In the genomic region with DNA sequence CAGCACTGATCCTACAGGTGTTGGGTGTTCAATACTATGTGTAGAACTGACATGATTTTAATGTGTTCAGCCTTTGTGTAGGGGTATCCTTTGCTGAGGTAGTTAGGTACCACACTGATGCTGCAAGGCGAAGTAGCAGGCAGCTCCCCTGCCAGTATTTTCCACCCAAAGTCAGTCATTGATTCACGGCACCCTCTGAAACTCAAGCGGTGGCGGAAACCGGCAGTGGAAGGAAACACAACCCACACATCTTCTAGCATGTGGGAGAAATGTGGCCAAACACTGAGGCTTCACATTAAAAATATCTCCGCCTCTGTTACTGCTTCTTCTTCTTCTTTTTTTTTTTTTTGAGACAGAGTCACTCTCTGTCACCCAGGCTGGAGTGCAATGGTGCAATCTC, we compare ENCODE assay signal across 10 cellular contexts.
DNase-seq lines count a peak whose midpoint lies in the region; ATAC-seq and TF ChIP-seq lines count a peak whose summit lies in the region.
"Had no signal": no experiment of that assay in that cellular context is flagged by ENCODE, and none has a peak within 500 bp of the region (broad histone marks: within the 10 kb centered on the region; RNA-seq: fewer than 3 reads in every experiment).

No MANE protein-coding gene starts in this region.

- H3K27ac Mint-ChIP-seq in activated CD4-positive, alpha-beta T cell treated with anti-CD3 and anti-CD28 coated beads, Interleukin-2, amount 10 ng/mL, durations not matched to agents 24 days and 14 days = peak overlapping the region; percentile 37
- no peak overlapping the region for H3K27ac Mint-ChIP-seq in progenitor cell of endocrine pancreas

- TF ChIP-seq CTCF in esophagus muscularis mucosa (IDR thresholded peaks at IDR 0.05) (no peak), BE2C (IDR thresholded peaks at IDR 0.05; ENCODE audit: low read depth, low read length) (no peak), progenitor cell of endocrine pancreas (IDR thresholded peaks at IDR 0.05; ENCODE audit: unreplicated experiment) (no peak), WERI-Rb-1 (IDR thresholded peaks at IDR 0.05; ENCODE audit: low read depth, low read length) (no peak)

- H3K36me3 ChIP-seq in esophagus muscularis mucosa (no peaks in the 10 kb centered on the region), BE2C (no peaks in the 10 kb centered on the region; the same call in 1 of the 2 replicates), WERI-Rb-1 (peaks cover 6% of the 10 kb centered on the region)

- H3K27ac ChIP-seq in esophagus muscularis mucosa (replicated peaks in 1 of 4) = no peak overlapping the region
- H3K27ac ChIP-seq in WERI-Rb-1 = no peak overlapping the region

- ATAC-seq in GM21723 (IDR thresholded peaks at IDR 0.05; ENCODE audit: unreplicated experiment) (peak; percentile 80), GM21390 (IDR thresholded peaks at IDR 0.05; ENCODE audit: unreplicated experiment) (no peak)

- H3K4me3 ChIP-seq in esophagus muscularis mucosa = no peak overlapping the region
- no peak overlapping the region for H3K4me3 ChIP-seq in BE2C (ENCODE audit: low read depth, low read length)
- H3K4me3 ChIP-seq in WERI-Rb-1 (ENCODE audit: low read depth, low read length) = no peak overlapping the region

- intact Hi-C loops in activated CD4-positive, alpha-beta T cell treated with anti-CD3 and anti-CD28 coated beads, Interleukin-2, amount 10 ng/mL, durations not matched to agents 24 days and 14 days (cut with micrococcal nuclease) = loop anchor here (1.0 to 5.0 kb wide), 4 partner anchors 79 to 312 kb away; a partner anchor contains a TSS
- intact Hi-C loops in esophagus muscularis mucosa (cut with DNase I) = no loop called here

- H3K9me3 Mint-ChIP-seq in activated CD4-positive, alpha-beta T cell treated with anti-CD3 and anti-CD28 coated beads, Interleukin-2, amount 10 ng/mL, durations not matched to agents 24 days and 14 days = peaks cover 40% of the 10 kb centered on the region
- peaks cover 8% of the 10 kb centered on the region for H3K9me3 Mint-ChIP-seq in progenitor cell of endocrine pancreas (ENCODE audit: low read depth)

- TF ChIP-seq POLR2A in esophagus muscularis mucosa (IDR thresholded peaks at IDR 0.05; ENCODE audit: low read depth) = no peak

- no peaks in the 10 kb centered on the region for H3K4me1 ChIP-seq in esophagus muscularis mucosa
- no peaks in the 10 kb centered on the region for H3K4me1 ChIP-seq in BE2C

- 93% methylated on average over 6 of the region's 6 CpGs for WGBS in esophagus muscularis mucosa

- peaks cover 34% of the 10 kb centered on the region for H3K27me3 Mint-ChIP-seq in activated CD4-positive, alpha-beta T cell treated with anti-CD3 and anti-CD28 coated beads, Interleukin-2, amount 10 ng/mL, durations not matched to agents 24 days and 14 days
- H3K27me3 Mint-ChIP-seq in progenitor cell of endocrine pancreas = no peaks in the 10 kb centered on the region

- peaks cover 9% of the 10 kb centered on the region for H3K36me3 Mint-ChIP-seq in activated CD4-positive, alpha-beta T cell treated with anti-CD3 and anti-CD28 coated beads, Interleukin-2, amount 10 ng/mL, durations not matched to agents 24 days and 14 days (ENCODE audit: low read depth)
- peaks cover 16% of the 10 kb centered on the region for H3K36me3 Mint-ChIP-seq in progenitor cell of endocrine pancreas (ENCODE audit: insufficient read depth)

- DNase-seq in activated CD4-positive, alpha-beta T cell treated with anti-CD3 and anti-CD28 coated beads, Interleukin-2, amount 10 ng/mL, durations not matched to agents 24 days and 14 days = peak; percentile 81
- DNase-seq in esophagus muscularis mucosa (ENCODE audit: extremely low spot score) = peak; percentile 47
- DNase-seq in stimulated activated CD8-positive, alpha-beta memory T cell treated with anti-CD3 and anti-CD28 coated beads, Interleukin-7, amount 100 ng/mL, for 48 hours (ENCODE audit: extremely low read depth in 1 of 2, low read depth in 1 of 2) = peak; percentile 27 to 51
- no peak for DNase-seq in BE2C
- DNase-seq in progenitor cell of endocrine pancreas (ENCODE audit: low spot score, unreplicated experiment) = no peak
- no peak for DNase-seq in WERI-Rb-1
- DNase-seq: NCI-H226, SW 1271 had no signal

- no peaks in the 10 kb centered on the region for H3K9me3 ChIP-seq in esophagus muscularis mucosa
- H3K9me3 ChIP-seq in BE2C = no peaks in the 10 kb centered on the region
- no peaks in the 10 kb centered on the region for H3K9me3 ChIP-seq in WERI-Rb-1 (ENCODE audit: severe bottlenecking)

- peaks cover 17% of the 10 kb centered on the region for H3K4me1 Mint-ChIP-seq in activated CD4-positive, alpha-beta T cell treated with anti-CD3 and anti-CD28 coated beads, Interleukin-2, amount 10 ng/mL, durations not matched to agents 24 days and 14 days
- H3K4me1 Mint-ChIP-seq in progenitor cell of endocrine pancreas (ENCODE audit: low read depth) = peaks cover 24% of the 10 kb centered on the region

- H3K4me3 Mint-ChIP-seq in activated CD4-positive, alpha-beta T cell treated with anti-CD3 and anti-CD28 coated beads, Interleukin-2, amount 10 ng/mL, durations not matched to agents 24 days and 14 days = peak overlapping the region; percentile 15
- H3K4me3 Mint-ChIP-seq in progenitor cell of endocrine pancreas (ENCODE audit: low read depth) = no peak overlapping the region

- no peaks in the 10 kb centered on the region for H3K27me3 ChIP-seq in esophagus muscularis mucosa
- H3K27me3 ChIP-seq in BE2C = no peaks in the 10 kb centered on the region
- H3K27me3 ChIP-seq in WERI-Rb-1 (ENCODE audit: insufficient read depth, low read depth, severe bottlenecking) = no peaks in the 10 kb centered on the region

- TF ChIP-seq EP300 in esophagus muscularis mucosa (IDR thresholded peaks at IDR 0.05) = no peak

Comparison
In these comparisons a context has a peak if more than half of its experiments do, and no peak if none do; other contexts are left out.
1. DNase-seq: peak in activated CD4-positive, alpha-beta T cell treated with anti-CD3 and anti-CD28 coated beads, Interleukin-2, amount 10 ng/mL, durations not matched to agents 24 days and 14 days (single experiment), esophagus muscularis mucosa (single experiment) and stimulated activated CD8-positive, alpha-beta memory T cell treated with anti-CD3 and anti-CD28 coated beads, Interleukin-7, amount 100 ng/mL, for 48 hours (2 of 2); none in BE2C (single experiment), progenitor cell of endocrine pancreas (single experiment) and WERI-Rb-1 (single experiment).